ENCODE assay signal across 18 cellular contexts in genomic region chr12:101951002-101951670, GRCh38.
DNase-seq lines count a peak whose midpoint lies in the region; ATAC-seq and TF ChIP-seq lines count a peak whose summit lies in the region.
"Had no signal": no experiment of that assay in that cellular context is flagged by ENCODE, and none has a peak within 500 bp of the region (broad histone marks: within the 10 kb centered on the region; RNA-seq: fewer than 3 reads in every experiment).

No MANE protein-coding gene starts in this region.

- H3K27me3 ChIP-seq in A673 (replicated peaks; ENCODE audit: insufficient read depth, low read depth, low read length, poor library complexity) (no peaks in the 10 kb centered on the region), Caco-2 (replicated peaks; ENCODE audit: control insufficient read depth, insufficient read depth, low read length) (no peaks in the 10 kb centered on the region)
- H3K27me3 ChIP-seq: SJSA1 had no signal

- H3K27ac Mint-ChIP-seq in T-helper 2 cell treated with Interferon-gamma antibody and Interleukin-4, amounts not matched to agents 5 μg/mL and 100 μg/mL, for 36 hours = peak overlapping the region; percentile 38
- H3K27ac Mint-ChIP-seq in Caco-2 (ENCODE audit: unreplicated experiment) = no peak overlapping the region

- peaks cover 5% of the 10 kb centered on the region for H3K27me3 Mint-ChIP-seq in T-helper 2 cell treated with Interferon-gamma antibody and Interleukin-4, amounts not matched to agents 5 μg/mL and 100 μg/mL, for 36 hours (ENCODE audit: low read depth)
- no peaks in the 10 kb centered on the region for H3K27me3 Mint-ChIP-seq in Caco-2 (ENCODE audit: insufficient read depth, unreplicated experiment)

- peaks cover 16% of the 10 kb centered on the region for H3K4me1 Mint-ChIP-seq in T-helper 2 cell treated with Interferon-gamma antibody and Interleukin-4, amounts not matched to agents 5 μg/mL and 100 μg/mL, for 36 hours (ENCODE audit: low read depth)
- peaks cover 14% of the 10 kb centered on the region for H3K4me1 Mint-ChIP-seq in Caco-2 (ENCODE audit: low read depth, unreplicated experiment)
- H3K4me1 Mint-ChIP-seq: CD8-positive, alpha-beta memory T cell had no signal

- POLR2A ChIA-PET in A673 (lab: Charles Lee; ENCODE audit: low non-redundant PET) (no interaction called here), Caco-2 (lab: Charles Lee) (no interaction called here)

- H3K27ac ChIP-seq in A673 (ENCODE audit: low read depth, low read length, poor library complexity, severe bottlenecking) = no peak overlapping the region
- H3K27ac ChIP-seq: SJSA1 had no signal

- no peaks in the 10 kb centered on the region for H3K9me3 ChIP-seq in A673 (ENCODE audit: low read depth, low read length, poor library complexity, severe bottlenecking)
- H3K9me3 ChIP-seq in Caco-2 = no peaks in the 10 kb centered on the region; the same call in 1 of the 2 replicates
- H3K9me3 ChIP-seq: SJSA1 had no signal

- ATAC-seq in GM18502 (IDR thresholded peaks at IDR 0.05; ENCODE audit: poor library complexity, unreplicated experiment) (peak; percentile 76), HG02870 (IDR thresholded peaks at IDR 0.05; ENCODE audit: unreplicated experiment) (peak; percentile 48)
- ATAC-seq: PC-3 had no signal

- peaks cover 5% of the 10 kb centered on the region for H3K9me3 Mint-ChIP-seq in T-helper 2 cell treated with Interferon-gamma antibody and Interleukin-4, amounts not matched to agents 5 μg/mL and 100 μg/mL, for 36 hours
- no peaks in the 10 kb centered on the region for H3K9me3 Mint-ChIP-seq in Caco-2 (ENCODE audit: unreplicated experiment)
- H3K9me3 Mint-ChIP-seq: CD8-positive, alpha-beta memory T cell had no signal

- no peak overlapping the region for H3K4me3 Mint-ChIP-seq in T-helper 2 cell treated with Interferon-gamma antibody and Interleukin-4, amounts not matched to agents 5 μg/mL and 100 μg/mL, for 36 hours
- H3K4me3 Mint-ChIP-seq in Caco-2 (ENCODE audit: unreplicated experiment) = no peak overlapping the region
- H3K4me3 Mint-ChIP-seq: CD8-positive, alpha-beta memory T cell had no signal

- CTCF ChIA-PET in A673 (lab: Charles Lee) (no interaction called here), Caco-2 (lab: Charles Lee) (no interaction called here)

- H3K4me1 ChIP-seq in A673 (ENCODE audit: insufficient read depth, low read length, poor library complexity, severe bottlenecking) = no peaks in the 10 kb centered on the region
- H3K4me1 ChIP-seq in Caco-2 = peaks cover 2% of the 10 kb centered on the region; the same call in 1 of the 2 replicates

- no peaks in the 10 kb centered on the region for H3K36me3 Mint-ChIP-seq in T-helper 2 cell treated with Interferon-gamma antibody and Interleukin-4, amounts not matched to agents 5 μg/mL and 100 μg/mL, for 36 hours (ENCODE audit: low read depth)
- no peaks in the 10 kb centered on the region for H3K36me3 Mint-ChIP-seq in Caco-2 (ENCODE audit: insufficient read depth, unreplicated experiment)
- H3K36me3 Mint-ChIP-seq: CD8-positive, alpha-beta memory T cell had no signal

- DNase-seq in GM12865 (ENCODE audit: low read depth) = peak; percentile 48
- no peak for DNase-seq in T-helper 2 cell treated with Interferon-gamma antibody and Interleukin-4, amounts not matched to agents 5 μg/mL and 100 μg/mL, for 36 hours (ENCODE audit: low spot score)
- no peak for DNase-seq in D341Med (ENCODE audit: low spot score)
- no peak for DNase-seq in A673 (ENCODE audit: low spot score)
- DNase-seq in Caco-2 = no peak
- no peak for DNase-seq in activated effector memory CD4-positive, alpha-beta T cell treated with anti-CD3 and anti-CD28 coated beads, Interleukin-2, amount 50 U/mL, for 16 hours
- DNase-seq: CD8-positive, alpha-beta memory T cell; DMS 273 treated with DMSO at 0.1 percent for 48 hours; EL; MV-4-11; NCI-H1436; NCI-H2081; NCI-H226; NCI-H526; PC-3 had no signal

- TF ChIP-seq CTCF in GM12865 (IDR thresholded peaks at IDR 0.05; ENCODE audit: insufficient read depth, low read depth, low read length, missing control alignments) (no peak), A673 (conservative IDR thresholded peaks at IDR 0.05; ENCODE audit: low read depth, low read length) (no peak), Caco-2 (IDR thresholded peaks at IDR 0.05; ENCODE audit: insufficient read depth in 1 of 2, low read depth in 1 of 2, low read length in 1 of 2, severe bottlenecking in 1 of 2, unreplicated experiment in 1 of 2) (no peak)

- H3K4me3 ChIP-seq in GM12865 (ENCODE audit: low read depth, low read length) (no peak overlapping the region), A673 (ENCODE audit: low read depth, low read length, poor library complexity, severe bottlenecking) (no peak overlapping the region), Caco-2 (ENCODE audit: low read depth, low read length) (no peak overlapping the region)
- H3K4me3 ChIP-seq: SJSA1 had no signal

- H3K36me3 ChIP-seq in A673 (ENCODE audit: insufficient read depth, low read length, poor library complexity, severe bottlenecking) (no peaks in the 10 kb centered on the region), Caco-2 (ENCODE audit: control insufficient read depth, insufficient read depth, low read length) (no peaks in the 10 kb centered on the region)
- H3K36me3 ChIP-seq: SJSA1 had no signal

- intact Hi-C loops in A673 (cut with micrococcal nuclease; ENCODE audit: unreplicated experiment) = no loop called here
- intact Hi-C loops in Caco-2 (cut with micrococcal nuclease; ENCODE audit: unreplicated experiment) = no loop called here

- BruUV-seq in A673 (replicated peaks; lab: Mats Ljungman, UMichigan) (no TSS peak), Caco-2 (replicated peaks; lab: Mats Ljungman, UMichigan) (no TSS peak)
